In the genomic region with DNA sequence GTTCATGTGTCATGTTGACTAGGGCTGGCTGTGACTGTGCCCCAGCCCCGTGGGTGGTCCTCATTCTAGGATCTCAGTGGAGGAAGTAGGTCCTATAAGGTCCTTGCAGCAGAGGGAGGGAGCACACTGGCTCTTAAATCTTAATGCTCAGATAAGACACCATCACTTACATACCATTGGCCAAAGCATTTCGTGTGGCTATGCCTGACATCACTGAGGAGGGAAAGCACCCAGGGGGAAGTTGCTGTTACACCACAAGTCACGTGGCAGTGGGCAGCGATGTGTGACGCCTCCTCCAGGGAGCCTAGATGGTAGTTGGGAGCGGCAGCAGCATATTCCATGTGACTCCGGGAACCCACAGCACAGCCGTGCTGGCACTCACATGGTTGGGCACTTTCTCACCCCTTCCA, we compare ENCODE assay signal across 1 cellular context.
TF ChIP-seq lines count a peak whose summit lies in the region.

No MANE protein-coding gene starts in this region.

TF ChIP-seq in H1, 55 proteins besides CTCF, POLR2A, EP300 and RAD21:
- TF ChIP-seq SP1 (IDR thresholded peaks at IDR 0.05; ENCODE audit: low read depth, low read length): no peak
- TF ChIP-seq, protein P1, sequence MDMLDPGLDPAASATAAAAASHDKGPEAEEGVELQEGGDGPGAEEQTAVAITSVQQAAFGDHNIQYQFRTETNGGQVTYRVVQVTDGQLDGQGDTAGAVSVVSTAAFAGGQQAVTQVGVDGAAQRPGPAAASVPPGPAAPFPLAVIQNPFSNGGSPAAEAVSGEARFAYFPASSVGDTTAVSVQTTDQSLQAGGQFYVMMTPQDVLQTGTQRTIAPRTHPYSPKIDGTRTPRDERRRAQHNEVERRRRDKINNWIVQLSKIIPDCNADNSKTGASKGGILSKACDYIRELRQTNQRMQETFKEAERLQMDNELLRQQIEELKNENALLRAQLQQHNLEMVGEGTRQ (IDR thresholded peaks at IDR 0.05; ENCODE audit: low read length): no peak
- no peak for TF ChIP-seq SIX5 (IDR thresholded peaks at IDR 0.05; ENCODE audit: low read depth, low read length)
- TF ChIP-seq ATF2 (IDR thresholded peaks at IDR 0.05; ENCODE audit: low read length): no peak
- TF ChIP-seq SP2 (IDR thresholded peaks at IDR 0.05; ENCODE audit: low read length): no peak
- TF ChIP-seq RXRA (IDR thresholded peaks at IDR 0.05; ENCODE audit: insufficient read depth, low read depth, low read length): no peak
- TF ChIP-seq SP4 (IDR thresholded peaks at IDR 0.05; ENCODE audit: low read length): no peak
- TF ChIP-seq BRCA1 (IDR thresholded peaks at IDR 0.05; ENCODE audit: low read depth, low read length): no peak
- TF ChIP-seq GTF2F1 (IDR thresholded peaks at IDR 0.05; ENCODE audit: borderline replicate concordance, low read depth, low read length): no peak
- no peak for TF ChIP-seq SAP30 (IDR thresholded peaks at IDR 0.05; ENCODE audit: insufficient read depth, insufficient replicate concordance, low read length)
- TF ChIP-seq TAF7 (optimal IDR thresholded peaks at IDR 0.05; ENCODE audit: borderline replicate concordance, low read depth, low read length): no peak
- TF ChIP-seq GABPA (IDR thresholded peaks at IDR 0.05; ENCODE audit: borderline replicate concordance, insufficient read depth, low read length): no peak
- TF ChIP-seq CREB1 (IDR thresholded peaks at IDR 0.05): no peak
- no peak for TF ChIP-seq BACH1 (IDR thresholded peaks at IDR 0.05; ENCODE audit: low read length)
- TF ChIP-seq CHD7 (IDR thresholded peaks at IDR 0.05; ENCODE audit: insufficient replicate concordance, low read length): no peak
